ENCODE assay signal across 13 cellular contexts in genomic region chr16:24018485-24018884, GRCh38.
"Had no signal": no experiment of that assay in that cellular context is flagged by ENCODE, and none has a peak within 500 bp of the region (broad histone marks: within the 10 kb centered on the region; RNA-seq: fewer than 3 reads in every experiment).

No MANE protein-coding gene starts in this region.

- H3K36me3 ChIP-seq: adrenal gland, gastroesophageal sphincter, heart right ventricle had no signal

- H3K9me3 ChIP-seq: adrenal gland, gastroesophageal sphincter, heart right ventricle had no signal

- H3K4me3 ChIP-seq: adrenal gland, dorsolateral prefrontal cortex, gastroesophageal sphincter, heart right ventricle had no signal

- H3K27ac ChIP-seq: adrenal gland, dorsolateral prefrontal cortex, gastroesophageal sphincter, heart right ventricle, parathyroid adenoma had no signal

- H3K27ac Mint-ChIP-seq: activated CD4-positive, alpha-beta T cell treated with anti-CD3 and anti-CD28 coated beads, Interleukin-2, amount 10 ng/mL, durations not matched to agents 24 days and 14 days; activated naive CD4-positive, alpha-beta T cell treated with anti-CD3 and anti-CD28 coated beads for 36 hours; activated T-helper 2 cell treated with anti-CD3 and anti-CD28 coated beads, Interferon-gamma antibody, Interleukin-2, Interleukin-4, amounts not matched to agents 10 μg/mL and 5 μg/mL and 100 μg/mL, durations not matched to agents 14 hours and 24 hours and 36 hours; endodermal cell had no signal

- H3K4me3 Mint-ChIP-seq: activated CD4-positive, alpha-beta T cell treated with anti-CD3 and anti-CD28 coated beads, Interleukin-2, amount 10 ng/mL, durations not matched to agents 24 days and 14 days; activated naive CD4-positive, alpha-beta T cell treated with anti-CD3 and anti-CD28 coated beads for 36 hours; endodermal cell had no signal

- H3K4me1 Mint-ChIP-seq: endodermal cell had no signal

- H3K27me3 Mint-ChIP-seq: activated CD4-positive, alpha-beta T cell treated with anti-CD3 and anti-CD28 coated beads, Interleukin-2, amount 10 ng/mL, durations not matched to agents 24 days and 14 days had no signal

- DNase-seq: activated CD4-positive, alpha-beta T cell treated with anti-CD3 and anti-CD28 coated beads, Interleukin-2, amount 10 ng/mL, durations not matched to agents 24 days and 14 days; activated CD4-positive, CD25-positive, alpha-beta regulatory T cell; activated naive CD4-positive, alpha-beta T cell treated with anti-CD3 and anti-CD28 coated beads for 36 hours; activated T-cell treated with anti-CD3 and anti-CD28 coated beads for 4 hours; adrenal gland; dorsolateral prefrontal cortex; endodermal cell; heart right ventricle; stimulated activated CD4-positive, alpha-beta T cell treated with anti-CD3 and anti-CD28 coated beads, Interleukin-12 subunit alpha, Interleukin-12 subunit beta, amount 100 ng/mL, for 4 hours; stimulated activated CD4-positive, alpha-beta T cell treated with anti-CD3 and anti-CD28 coated beads, Interleukin-2, amount 100 ng/mL, for 24 hours had no signal

- H3K9ac ChIP-seq: parathyroid adenoma had no signal

- H3K4me1 ChIP-seq: adrenal gland, gastroesophageal sphincter, parathyroid adenoma had no signal

- H3K9me3 Mint-ChIP-seq: activated CD4-positive, alpha-beta T cell treated with anti-CD3 and anti-CD28 coated beads, Interleukin-2, amount 10 ng/mL, durations not matched to agents 24 days and 14 days; activated naive CD4-positive, alpha-beta T cell treated with anti-CD3 and anti-CD28 coated beads for 36 hours; endodermal cell had no signal

- ATAC-seq: gastroesophageal sphincter, heart right ventricle had no signal

- H3K27me3 ChIP-seq: adrenal gland, dorsolateral prefrontal cortex, gastroesophageal sphincter had no signal
